In the genomic region with DNA sequence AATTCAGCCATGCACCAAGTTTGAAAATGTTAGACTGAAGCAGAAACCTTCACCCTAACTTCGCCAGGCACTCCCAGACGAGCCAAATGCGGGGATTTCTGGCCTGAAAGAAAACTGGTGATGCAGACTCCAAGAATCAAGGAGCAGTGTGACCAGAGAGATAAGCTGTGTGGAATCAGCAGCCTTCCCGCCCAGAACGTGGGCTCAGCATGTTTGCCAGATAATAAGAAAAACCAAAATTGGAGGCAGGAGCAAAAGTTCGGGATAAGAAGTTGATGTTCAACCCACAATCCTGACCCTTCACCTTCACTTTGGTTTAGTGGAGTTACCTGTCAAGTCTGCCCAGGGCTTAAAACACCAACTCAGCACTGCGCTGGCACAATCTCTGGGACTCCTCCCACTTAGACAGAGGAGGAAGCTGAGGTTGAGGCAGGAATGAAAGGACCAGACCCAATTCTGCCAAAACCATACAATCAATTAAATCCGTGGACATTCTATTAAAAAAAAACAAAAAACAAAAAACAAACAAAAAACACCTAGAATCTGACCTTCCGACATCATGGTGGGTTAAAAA, we compare ENCODE assay signal across 14 cellular contexts. TPM values are rescaled to one million over a fixed set of nuclear protein-coding genes. Genes with fewer than 3 reads are reported as not detected.
DNase-seq lines count a peak whose midpoint lies in the region; ATAC-seq, FAIRE-seq and TF ChIP-seq lines count a peak whose summit lies in the region.
"Had no signal": no experiment of that assay in that cellular context is flagged by ENCODE, and none has a peak within 500 bp of the region (broad histone marks: within the 10 kb centered on the region; RNA-seq: fewer than 3 reads in every experiment).

No MANE protein-coding gene starts in this region.

- RAD21 ChIA-PET in GM12878 (lab: Charles Lee; ENCODE audit: unreplicated experiment): interaction anchor here (0.6 to 10.0 kb wide), 5 partner anchors 19 to 352 kb away, joined by 3 to 317 read pairs (median 4); no protein-coding TSS in a partner anchor

- H3K36me3 ChIP-seq in GM12878 (ENCODE audit: control insufficient read depth in 2 of 2, insufficient read depth in 2 of 2, low read length in 1 of 2): no peaks in the 10 kb centered on the region

- TF ChIP-seq CTCF in GM12878 (IDR thresholded peaks at IDR 0.05 in 2 of 3, conservative IDR thresholded peaks at IDR 0.05 in 1 of 3; ENCODE audit: control insufficient read depth in 2 of 3, extremely low read depth in 1 of 3, insufficient read depth in 1 of 3, low read depth in 3 of 3, low read length in 3 of 3): no peak

- SMC1A ChIA-PET in GM12878 (lab: Charles Lee; ENCODE audit: uncharacterized antibody, unreplicated experiment): interaction anchor here (0.9 to 3.5 kb wide), 6 partner anchors 12 to 92 kb away, joined by 3 to 34 read pairs (median 8); no protein-coding TSS in a partner anchor

- TF ChIP-seq RAD21 in GM12878 (IDR thresholded peaks at IDR 0.05; ENCODE audit: insufficient read depth, low read depth, low read length): no peak

- ATAC-seq in GM12878 (no peak), memory B cell (ENCODE audit: low read depth) (no peak), HG03045 (IDR thresholded peaks at IDR 0.05; ENCODE audit: unreplicated experiment) (no peak)
- no peak for ATAC-seq in stimulated activated memory B cell treated with anti-CD40 and anti-IgM and Interleukin-4, amounts not matched to agents 10 μg/mL and 1 μg/mL and 100 μg/mL, for 72 hours
- ATAC-seq: activated CD4-positive, CD25-positive, alpha-beta regulatory T cell treated with anti-CD3 and anti-CD28 coated beads, Interleukin-2, amount 50 U/mL, for 24 hours had no signal

- no peak overlapping the region for H3K4me3 ChIP-seq in GM12878

- H2AFZ ChIP-seq in GM12878 (ENCODE audit: control insufficient read depth, low read depth, low read length): peak overlapping the region; percentile 31

- H3K27me3 ChIP-seq in GM12878 (replicated peaks in 1 of 2; ENCODE audit: control insufficient read depth in 2 of 2, insufficient read depth in 2 of 2, low read length in 1 of 2): no peaks in the 10 kb centered on the region

- no peak for TF ChIP-seq EP300 in GM12878 (IDR thresholded peaks at IDR 0.05; ENCODE audit: borderline replicate concordance in 1 of 2, control insufficient read depth in 1 of 2, low read depth in 2 of 2, low read length in 2 of 2)

- POLR2A ChIA-PET in GM12878 (lab: Charles Lee): interaction anchor here (0.6 to 6.0 kb wide), 10 partner anchors 12 to 260 kb away, joined by 3 to 56 read pairs (median 5); a partner anchor contains a TSS

- H3K36me3 Mint-ChIP-seq in memory B cell: peaks cover 11% of the 10 kb centered on the region
- peaks cover 54% of the 10 kb centered on the region for H3K36me3 Mint-ChIP-seq in stimulated activated memory B cell treated with anti-CD40 and anti-IgM and Interleukin-4, amounts not matched to agents 10 μg/mL and 1 μg/mL and 100 μg/mL, for 72 hours
- H3K36me3 Mint-ChIP-seq in activated T-helper 2 cell treated with anti-CD3 and anti-CD28 coated beads, Interferon-gamma antibody, Interleukin-2, Interleukin-4, amounts not matched to agents 10 μg/mL and 5 μg/mL and 100 μg/mL, durations not matched to agents 14 hours and 24 hours and 36 hours (ENCODE audit: low read depth): no peaks in the 10 kb centered on the region
- H3K36me3 Mint-ChIP-seq: activated naive CD4-positive, alpha-beta T cell treated with anti-CD3 and anti-CD28 coated beads, Interleukin-2, amount 50 U/mL, for 24 hours had no signal

- no peaks in the 10 kb centered on the region for H3K9me3 Mint-ChIP-seq in memory B cell
- no peaks in the 10 kb centered on the region for H3K9me3 Mint-ChIP-seq in stimulated activated memory B cell treated with anti-CD40 and anti-IgM and Interleukin-4, amounts not matched to agents 10 μg/mL and 1 μg/mL and 100 μg/mL, for 72 hours
- H3K9me3 Mint-ChIP-seq in activated T-helper 2 cell treated with anti-CD3 and anti-CD28 coated beads, Interferon-gamma antibody, Interleukin-2, Interleukin-4, amounts not matched to agents 10 μg/mL and 5 μg/mL and 100 μg/mL, durations not matched to agents 14 hours and 24 hours and 36 hours: no peaks in the 10 kb centered on the region
- H3K9me3 Mint-ChIP-seq: activated naive CD4-positive, alpha-beta T cell treated with anti-CD3 and anti-CD28 coated beads, Interleukin-2, amount 50 U/mL, for 24 hours had no signal

- BruUV-seq in GM12878 (replicated peaks; lab: Mats Ljungman, UMichigan): no TSS peak

- in situ Hi-C loops in GM12878 (cut with MboI): loop anchor here (10.0 kb wide), 1 partner anchor 51 kb away; no protein-coding TSS in a partner anchor

- H3K9me3 ChIP-seq in GM12878 (replicated peaks; ENCODE audit: control insufficient read depth, insufficient read depth, low read length): no peaks in the 10 kb centered on the region

- 81% methylated on average over 9 of the region's 9 CpGs for WGBS in GM12878 (ENCODE audit: insufficient coverage, insufficient replicate concordance, low lambda C conversion rate, missing lambda C conversion rate)

- FAIRE-seq in GM12892 (lab: Jason Lieb, UNC) (peak; percentile 42), GM12878 (lab: Jason Lieb, UNC) (no peak)

- no peak overlapping the region for H3K27ac ChIP-seq in GM12878 (ENCODE audit: control insufficient read depth, insufficient read depth)

- no peak overlapping the region for H3K9ac ChIP-seq in GM12878 (ENCODE audit: control insufficient read depth, insufficient read depth, low read length)

- H3K4me1 Mint-ChIP-seq in memory B cell: peaks cover 34% of the 10 kb centered on the region
- peaks cover 40% of the 10 kb centered on the region for H3K4me1 Mint-ChIP-seq in stimulated activated memory B cell treated with anti-CD40 and anti-IgM and Interleukin-4, amounts not matched to agents 10 μg/mL and 1 μg/mL and 100 μg/mL, for 72 hours
- peaks cover 9% of the 10 kb centered on the region for H3K4me1 Mint-ChIP-seq in activated T-helper 2 cell treated with anti-CD3 and anti-CD28 coated beads, Interferon-gamma antibody, Interleukin-2, Interleukin-4, amounts not matched to agents 10 μg/mL and 5 μg/mL and 100 μg/mL, durations not matched to agents 14 hours and 24 hours and 36 hours (ENCODE audit: low read depth)

- intact Hi-C loops in GM12878 (cut with micrococcal nuclease; ENCODE audit: unreplicated experiment): loop anchor here (2.0 to 5.0 kb wide), 2 partner anchors 19 to 33 kb away; no protein-coding TSS in a partner anchor
- intact Hi-C loops in activated T-helper 2 cell treated with anti-CD3 and anti-CD28 coated beads, Interferon-gamma antibody, Interleukin-2, Interleukin-4, amounts not matched to agents 10 μg/mL and 5 μg/mL and 100 μg/mL, durations not matched to agents 14 hours and 24 hours and 36 hours (cut with micrococcal nuclease): loop anchor here (10.0 kb wide), 1 partner anchor 351 kb away; a partner anchor contains a TSS

- H3K4me3 Mint-ChIP-seq in memory B cell: peak overlapping the region; percentile 94
- peak overlapping the region; percentile 89 for H3K4me3 Mint-ChIP-seq in stimulated activated memory B cell treated with anti-CD40 and anti-IgM and Interleukin-4, amounts not matched to agents 10 μg/mL and 1 μg/mL and 100 μg/mL, for 72 hours
- no peak overlapping the region for H3K4me3 Mint-ChIP-seq in activated T-helper 2 cell treated with anti-CD3 and anti-CD28 coated beads, Interferon-gamma antibody, Interleukin-2, Interleukin-4, amounts not matched to agents 10 μg/mL and 5 μg/mL and 100 μg/mL, durations not matched to agents 14 hours and 24 hours and 36 hours (ENCODE audit: low read depth)
- H3K4me3 Mint-ChIP-seq: activated naive CD4-positive, alpha-beta T cell treated with anti-CD3 and anti-CD28 coated beads, Interleukin-2, amount 50 U/mL, for 24 hours had no signal

- CTCF ChIA-PET in GM12878 (lab: Yijun Ruan, JAX): interaction anchor here (0.6 to 9.9 kb wide), 12 partner anchors 10 to 420 kb away, joined by 3 to 380 read pairs (median 4); a partner anchor contains a TSS

- H3K79me2 ChIP-seq in GM12878 (ENCODE audit: control insufficient read depth, insufficient read depth, low read length): peaks cover 6% of the 10 kb centered on the region

- 0 out of 2 replicates have a peak overlapping the region, but pooled peaks have one; percentile 12 for H3K4me2 ChIP-seq in GM12878 (ENCODE audit: control insufficient read depth, insufficient read depth)

- peaks cover 29% of the 10 kb centered on the region for H3K4me1 ChIP-seq in GM12878 (ENCODE audit: control insufficient read depth, insufficient read depth, low read length)

- no peak overlapping the region for H3K27ac Mint-ChIP-seq in memory B cell
- H3K27ac Mint-ChIP-seq in stimulated activated memory B cell treated with anti-CD40 and anti-IgM and Interleukin-4, amounts not matched to agents 10 μg/mL and 1 μg/mL and 100 μg/mL, for 72 hours: peak overlapping the region; percentile 98
- no peak overlapping the region for H3K27ac Mint-ChIP-seq in activated T-helper 2 cell treated with anti-CD3 and anti-CD28 coated beads, Interferon-gamma antibody, Interleukin-2, Interleukin-4, amounts not matched to agents 10 μg/mL and 5 μg/mL and 100 μg/mL, durations not matched to agents 14 hours and 24 hours and 36 hours
- H3K27ac Mint-ChIP-seq: activated naive CD4-positive, alpha-beta T cell treated with anti-CD3 and anti-CD28 coated beads, Interleukin-2, amount 50 U/mL, for 24 hours had no signal

- TF ChIP-seq POLR2A in GM12892 (IDR thresholded peaks at IDR 0.05; ENCODE audit: low read depth, low read length) (no peak), GM12878 (IDR thresholded peaks at IDR 0.05; ENCODE audit: low read depth, low read length) (no peak)

- H3K27me3 Mint-ChIP-seq in memory B cell: no peaks in the 10 kb centered on the region
- no peaks in the 10 kb centered on the region for H3K27me3 Mint-ChIP-seq in stimulated activated memory B cell treated with anti-CD40 and anti-IgM and Interleukin-4, amounts not matched to agents 10 μg/mL and 1 μg/mL and 100 μg/mL, for 72 hours
- peaks cover 28% of the 10 kb centered on the region for H3K27me3 Mint-ChIP-seq in activated T-helper 2 cell treated with anti-CD3 and anti-CD28 coated beads, Interferon-gamma antibody, Interleukin-2, Interleukin-4, amounts not matched to agents 10 μg/mL and 5 μg/mL and 100 μg/mL, durations not matched to agents 14 hours and 24 hours and 36 hours (ENCODE audit: low read depth)
- H3K27me3 Mint-ChIP-seq: activated naive CD4-positive, alpha-beta T cell treated with anti-CD3 and anti-CD28 coated beads, Interleukin-2, amount 50 U/mL, for 24 hours had no signal

- no peaks in the 10 kb centered on the region for H4K20me1 ChIP-seq in GM12878 (ENCODE audit: control insufficient read depth, insufficient read depth)

- DNase-seq in GM12892 (ENCODE audit: insufficient read length): no peak
- DNase-seq in GM12878 (ENCODE audit: low read depth, low spot score): no peak
- DNase-seq in memory B cell (ENCODE audit: low spot score in 2 of 2): no peak
- no peak for DNase-seq in NCI-H345 treated with DMSO at 0.1 percent for 48 hours (lab: John Stamatoyannopoulos, UW; ENCODE audit: unreplicated experiment)
- no peak for DNase-seq in kidney tubule cell (ENCODE audit: low spot score)
- DNase-seq in activated T-helper 2 cell treated with anti-CD3 and anti-CD28 coated beads, Interferon-gamma antibody, Interleukin-2, Interleukin-4, amounts not matched to agents 10 μg/mL and 5 μg/mL and 100 μg/mL, durations not matched to agents 14 hours and 24 hours and 36 hours (ENCODE audit: low spot score): no peak
- DNase-seq: activated CD8-positive, alpha-beta memory T cell treated with anti-CD3 and anti-CD28 coated beads, Interleukin-2, amount 50 U/mL, for 4 hours; DMS79 treated with DMSO at 0.1 percent for 48 hours; NCI-H748 treated with DMSO at 0.1 percent for 48 hours; stimulated activated CD4-positive, alpha-beta T cell treated with anti-CD3 and anti-CD28 coated beads, Interleukin-1b, Interleukin-23, amount 100 ng/mL, for 48 hours had no signal

RNA-seq across cellular contexts. Expression of a gene that starts 3.0 kb away (rescaled TPM):
- polyA plus RNA-seq in GM12892 (2012; ENCODE audit: missing spikeins): 4.9 TPM
- 26.0 and 27.2 TPM in 2 replicates for total RNA-seq in GM12878 (2013; cell fraction: nucleolus; rRNA removed)
- total RNA-seq in GM12878 (2014; rRNA removed) (9.4 and 11.6 TPM in 2 replicates), GM12878 (2014; rRNA removed; fragmentation: Illumina TruSeq; extraction: Trizol) (3.5 and 4.7 TPM in 2 replicates), GM12878 (2021) (14.0 and 14.1 TPM in 2 replicates)
- polyA plus RNA-seq in GM12878 (2011; ENCODE audit: low read depth): 1.0 TPM
- polyA plus RNA-seq in GM12878 (2011; rRNA removed) (1.7 and 2.9 TPM in 2 replicates), GM12878 (2014; fragmentation: Illumina TruSeq; extraction: Trizol) (1.6 and 3.9 TPM in 2 replicates), GM12878 (2014; fragmentation: Nextera tagmentation; extraction: Ambion mirVana) (under 1 TPM; 0.03 to 0.13 TPM), GM12878 (2014; rRNA removed) (12.3 and 12.6 TPM in 2 replicates), GM12878 (2016; fragmentation: Nextera tagmentation; extraction: Ambion mirVana) (1 to 10 TPM; 6.7 to 7.4 TPM)
- polyA plus RNA-seq in GM12878 (2011; cell fraction: cytosol; rRNA removed): 4.9 and 6.0 TPM in 2 replicates
- 4.3 and 4.8 TPM in 2 replicates for polyA plus RNA-seq in GM12878 (2011; cell fraction: nucleus; rRNA removed)
- polyA plus RNA-seq in GM12878 (2012): 3.8 and 3.9 TPM in 2 replicates
- 4.2 and 8.9 TPM in 2 replicates for polyA minus RNA-seq in GM12878 (2011; rRNA and poly(A)+ RNA removed)
- polyA minus RNA-seq in GM12878 (2011; cell fraction: cytosol; rRNA and poly(A)+ RNA removed): 2.5 and 6.4 TPM in 2 replicates
- polyA minus RNA-seq in GM12878 (2011; cell fraction: nucleus; rRNA and poly(A)+ RNA removed): 3.9 and 6.9 TPM in 2 replicates
- total RNA-seq in activated T-helper 2 cell treated with anti-CD3 and anti-CD28 coated beads, Interferon-gamma antibody, Interleukin-2, Interleukin-4, amounts not matched to agents 10 μg/mL and 5 μg/mL and 100 μg/mL, durations not matched to agents 14 hours and 24 hours and 36 hours: 2.3 and 2.4 TPM in 2 replicates

RNA-seq across cellular contexts. Expression of a gene that starts 19.9 kb away (rescaled TPM):
- 0.64 TPM for polyA plus RNA-seq in GM12892 (2012; ENCODE audit: missing spikeins)
- 3.1 and 5.3 TPM in 2 replicates for total RNA-seq in GM12878 (2013; cell fraction: nucleolus; rRNA removed)
- 0.73 and 1.1 TPM in 2 replicates for total RNA-seq in GM12878 (2014; rRNA removed)
- 0.40 and 0.51 TPM in 2 replicates for total RNA-seq in GM12878 (2014; rRNA removed; fragmentation: Illumina TruSeq; extraction: Trizol)
- 1.4 and 1.7 TPM in 2 replicates for total RNA-seq in GM12878 (2021)
- 0.16 TPM for polyA plus RNA-seq in GM12878 (2011; ENCODE audit: low read depth)
- polyA plus RNA-seq in GM12878 (2011; rRNA removed): 0.27 and 0.45 TPM in 2 replicates
- 0.67 and 0.87 TPM in 2 replicates for polyA plus RNA-seq in GM12878 (2011; cell fraction: cytosol; rRNA removed)
- 2.6 and 3.5 TPM in 2 replicates for polyA plus RNA-seq in GM12878 (2011; cell fraction: nucleus; rRNA removed)
- 0.84 TPM in 2 replicates for polyA plus RNA-seq in GM12878 (2012)
- 0.26 TPM in 1 of 2 replicates, not detected in the other for polyA plus RNA-seq in GM12878 (2014; fragmentation: Illumina TruSeq; extraction: Trizol)
- polyA plus RNA-seq in GM12878 (2014; fragmentation: Nextera tagmentation; extraction: Ambion mirVana): under 1 TPM; 0.10 to 0.15 TPM
- 1.0 and 1.9 TPM in 2 replicates for polyA plus RNA-seq in GM12878 (2014; rRNA removed)
- polyA plus RNA-seq in GM12878 (2016; fragmentation: Nextera tagmentation; extraction: Ambion mirVana): under 1 TPM; 0.33 to 0.54 TPM
- 0.15 and 0.52 TPM in 2 replicates for polyA minus RNA-seq in GM12878 (2011; rRNA and poly(A)+ RNA removed)
- polyA minus RNA-seq in GM12878 (2011; cell fraction: cytosol; rRNA and poly(A)+ RNA removed): 0.31 and 0.53 TPM in 2 replicates
- 0.77 and 0.85 TPM in 2 replicates for polyA minus RNA-seq in GM12878 (2011; cell fraction: nucleus; rRNA and poly(A)+ RNA removed)
- 3.3 and 3.4 TPM in 2 replicates for total RNA-seq in activated T-helper 2 cell treated with anti-CD3 and anti-CD28 coated beads, Interferon-gamma antibody, Interleukin-2, Interleukin-4, amounts not matched to agents 10 μg/mL and 5 μg/mL and 100 μg/mL, durations not matched to agents 14 hours and 24 hours and 36 hours

RNA-seq across cellular contexts. Expression of a gene that starts 24.1 kb away (rescaled TPM):
- polyA plus RNA-seq in GM12892 (2012; ENCODE audit: missing spikeins): 2.1 TPM
- 2.9 and 5.4 TPM in 2 replicates for total RNA-seq in GM12878 (2013; cell fraction: nucleolus; rRNA removed)
- total RNA-seq in GM12878 (2014; rRNA removed) (5.3 and 6.0 TPM in 2 replicates), GM12878 (2014; rRNA removed; fragmentation: Illumina TruSeq; extraction: Trizol) (2.4 and 3.3 TPM in 2 replicates), GM12878 (2021) (3.5 and 4.2 TPM in 2 replicates)
- 0.72 TPM for polyA plus RNA-seq in GM12878 (2011; ENCODE audit: low read depth)
- polyA plus RNA-seq in GM12878 (2011; rRNA removed) (1.2 and 2.0 TPM in 2 replicates), GM12878 (2014; fragmentation: Illumina TruSeq; extraction: Trizol) (0.79 and 2.6 TPM in 2 replicates), GM12878 (2014; fragmentation: Nextera tagmentation; extraction: Ambion mirVana) (under 1 TPM in 1 of 2 experiments, not detected in 1; 0.60 TPM), GM12878 (2014; rRNA removed) (6.1 and 8.1 TPM in 2 replicates), GM12878 (2016; fragmentation: Nextera tagmentation; extraction: Ambion mirVana) (1 to 10 TPM; 2.2 to 3.5 TPM)
- polyA plus RNA-seq in GM12878 (2011; cell fraction: cytosol; rRNA removed): 2.3 and 2.8 TPM in 2 replicates
- 5.5 and 7.1 TPM in 2 replicates for polyA plus RNA-seq in GM12878 (2011; cell fraction: nucleus; rRNA removed)
- 2.0 and 2.2 TPM in 2 replicates for polyA plus RNA-seq in GM12878 (2012)
- 0.80 and 0.88 TPM in 2 replicates for polyA minus RNA-seq in GM12878 (2011; rRNA and poly(A)+ RNA removed)
- 1.4 and 2.0 TPM in 2 replicates for polyA minus RNA-seq in GM12878 (2011; cell fraction: cytosol; rRNA and poly(A)+ RNA removed)
- polyA minus RNA-seq in GM12878 (2011; cell fraction: nucleus; rRNA and poly(A)+ RNA removed): 1.5 and 3.4 TPM in 2 replicates
- 8.2 and 8.9 TPM in 2 replicates for total RNA-seq in activated T-helper 2 cell treated with anti-CD3 and anti-CD28 coated beads, Interferon-gamma antibody, Interleukin-2, Interleukin-4, amounts not matched to agents 10 μg/mL and 5 μg/mL and 100 μg/mL, durations not matched to agents 14 hours and 24 hours and 36 hours

RNA-seq across cellular contexts. Expression of a gene that starts 59.1 kb away (rescaled TPM):
- 119 TPM for polyA plus RNA-seq in GM12892 (2012; ENCODE audit: missing spikeins)
- 308 and 355 TPM in 2 replicates for total RNA-seq in GM12878 (2013; cell fraction: nucleolus; rRNA removed)
- total RNA-seq in GM12878 (2014; rRNA removed): 119 and 157 TPM in 2 replicates
- 75.0 and 77.2 TPM in 2 replicates for total RNA-seq in GM12878 (2014; rRNA removed; fragmentation: Illumina TruSeq; extraction: Trizol)
- 313 and 337 TPM in 2 replicates for total RNA-seq in GM12878 (2021)
- 951 TPM for polyA plus RNA-seq in GM12878 (2011; ENCODE audit: low read depth)
- 45.4 and 156 TPM in 2 replicates for polyA plus RNA-seq in GM12878 (2011; rRNA removed)
- 122 and 145 TPM in 2 replicates for polyA plus RNA-seq in GM12878 (2011; cell fraction: cytosol; rRNA removed)
- 325 and 335 TPM in 2 replicates for polyA plus RNA-seq in GM12878 (2011; cell fraction: nucleus; rRNA removed)
- polyA plus RNA-seq in GM12878 (2012): 137 and 153 TPM in 2 replicates
- 193 and 227 TPM in 2 replicates for polyA plus RNA-seq in GM12878 (2014; fragmentation: Illumina TruSeq; extraction: Trizol)
- 100 to 1,000 TPM; 133 to 167 TPM for polyA plus RNA-seq in GM12878 (2014; fragmentation: Nextera tagmentation; extraction: Ambion mirVana)
- 123 and 163 TPM in 2 replicates for polyA plus RNA-seq in GM12878 (2014; rRNA removed)
- polyA plus RNA-seq in GM12878 (2016; fragmentation: Nextera tagmentation; extraction: Ambion mirVana): 100 to 1,000 TPM; 224 to 238 TPM
- 229 and 378 TPM in 2 replicates for polyA minus RNA-seq in GM12878 (2011; rRNA and poly(A)+ RNA removed)
- 198 and 260 TPM in 2 replicates for polyA minus RNA-seq in GM12878 (2011; cell fraction: cytosol; rRNA and poly(A)+ RNA removed)
- polyA minus RNA-seq in GM12878 (2011; cell fraction: nucleus; rRNA and poly(A)+ RNA removed): 124 and 187 TPM in 2 replicates
- total RNA-seq in activated T-helper 2 cell treated with anti-CD3 and anti-CD28 coated beads, Interferon-gamma antibody, Interleukin-2, Interleukin-4, amounts not matched to agents 10 μg/mL and 5 μg/mL and 100 μg/mL, durations not matched to agents 14 hours and 24 hours and 36 hours: 435 and 439 TPM in 2 replicates
